ENCODE assay signal across 19 cellular contexts in the genomic region with DNA sequence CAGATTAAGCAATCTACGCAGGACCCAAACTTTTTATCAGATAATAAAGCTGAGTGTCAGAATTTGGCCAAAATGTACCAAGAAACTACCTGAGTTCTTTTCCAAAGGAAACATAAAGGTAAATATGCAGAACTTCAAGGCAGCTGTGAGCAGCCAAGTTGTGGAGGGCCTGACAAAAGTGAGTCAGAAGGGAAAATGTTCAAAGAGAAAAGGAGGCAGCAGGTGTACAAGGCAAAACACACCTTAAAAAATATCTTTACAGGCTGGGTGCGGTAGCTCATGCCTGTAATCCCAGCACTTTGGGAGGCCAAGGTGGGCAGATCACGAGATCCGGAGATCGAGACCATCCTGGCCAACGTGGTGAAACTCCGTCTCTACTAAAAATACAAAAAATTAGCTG. TPM values are rescaled to one million over a fixed set of nuclear protein-coding genes. Genes with fewer than 3 reads are reported as not detected.
DNase-seq lines count a peak whose midpoint lies in the region; ATAC-seq, FAIRE-seq and TF ChIP-seq lines count a peak whose summit lies in the region.
"Had no signal": no experiment of that assay in that cellular context is flagged by ENCODE, and none has a peak within 500 bp of the region (broad histone marks: within the 10 kb centered on the region; RNA-seq: fewer than 3 reads in every experiment).

No MANE protein-coding gene starts in this region.

- peaks cover 18% of the 10 kb centered on the region for H3K36me3 Mint-ChIP-seq in progenitor cell of endocrine pancreas (ENCODE audit: insufficient read depth)

- peaks cover 91% of the 10 kb centered on the region for H3K79me2 ChIP-seq in PC-9 (ENCODE audit: low read depth)

- no peaks in the 10 kb centered on the region for H3K27me3 Mint-ChIP-seq in progenitor cell of endocrine pancreas
- H3K27me3 Mint-ChIP-seq: CD4-positive, alpha-beta memory T cell had no signal

- peaks cover 12% of the 10 kb centered on the region for H3K4me1 Mint-ChIP-seq in progenitor cell of endocrine pancreas (ENCODE audit: low read depth)

- TF ChIP-seq EP300 in A549 (IDR thresholded peaks at IDR 0.05), result no peak

- H3K4me1 ChIP-seq in A549, result peaks cover 45% of the 10 kb centered on the region
- peaks cover 7 to 8% of the 10 kb centered on the region in 2 donors for H3K4me1 ChIP-seq in left lung
- H3K4me1 ChIP-seq in PC-9 (replicated peaks; ENCODE audit: insufficient read depth), result no peaks in the 10 kb centered on the region; the same call in 1 of the 2 replicates

- H3K4me3 ChIP-seq in A549, result no peak overlapping the region
- no peak overlapping the region for H3K4me3 ChIP-seq in SK-N-MC
- no peak overlapping the region for H3K4me3 ChIP-seq in left lung
- H3K4me3 ChIP-seq in PC-9, result no peak overlapping the region
- H3K4me3 ChIP-seq: GM23248 had no signal

- H3K27ac ChIP-seq in A549 (no peak overlapping the region), SK-N-MC (peak overlapping the region; percentile 43), left lung (no peak overlapping the region), PC-9 (no peak overlapping the region)

- no peak for TF ChIP-seq RAD21 in A549 (conservative IDR thresholded peaks at IDR 0.05 in 1 of 2, IDR thresholded peaks at IDR 0.05 in 1 of 2)

- H3K9ac ChIP-seq in SK-N-MC (ENCODE audit: insufficient read length), result no peak overlapping the region

- H3K4me3 Mint-ChIP-seq in progenitor cell of endocrine pancreas (ENCODE audit: low read depth), result no peak overlapping the region
- H3K4me3 Mint-ChIP-seq: CD4-positive, alpha-beta memory T cell had no signal

- ATAC-seq in A549 (no peak), left lung (peak; percentile 32), GM21717 (IDR thresholded peaks at IDR 0.05; ENCODE audit: unreplicated experiment) (no peak)
- ATAC-seq: HCT116 had no signal

- POLR2A ChIA-PET in A549 (lab: Yijun Ruan, JAX) (no interaction called here), PC-9 (lab: Charles Lee; ENCODE audit: unreplicated experiment) (no interaction called here)

- no peaks in the 10 kb centered on the region for H3K9me2 ChIP-seq in PC-9 (ENCODE audit: insufficient read depth)

- no peak overlapping the region for H2AFZ ChIP-seq in PC-9
- H2AFZ ChIP-seq: GM23248 had no signal

- DNase-seq in A549 (ENCODE audit: low read depth in 1 of 2, low spot score in 1 of 2), result no peak
- DNase-seq in SK-N-MC (ENCODE audit: low read depth, low spot score), result no peak
- no peak for DNase-seq in left lung
- DNase-seq in progenitor cell of endocrine pancreas (ENCODE audit: low spot score, unreplicated experiment), result no peak
- DNase-seq in PC-9, result no peak
- no peak for DNase-seq in NCI-H446 treated with DMSO at 0.1 percent for 48 hours (lab: John Stamatoyannopoulos, UW)
- DNase-seq: CD4-positive, alpha-beta memory T cell; GF-D8; GM23248; NCI-H1105 treated with DMSO at 0.1 percent for 48 hours; NCI-H1694; NCI-H2081 treated with DMSO at 0.1 percent for 48 hours; NCI-H748 treated with DMSO at 0.1 percent for 48 hours; NK-92 treated with Interleukin-12 subunit alpha and Interleukin-12 subunit beta, amount 100 ng/mL, for 24 hours; RPMI8226; SIG-M5 had no signal

- H4K20me1 ChIP-seq in PC-9 (ENCODE audit: insufficient read depth), result no peaks in the 10 kb centered on the region; the same call in 1 of the 2 replicates

- H3K27me3 ChIP-seq in left lung, result no peaks in the 10 kb centered on the region
- no peaks in the 10 kb centered on the region for H3K27me3 ChIP-seq in PC-9 (ENCODE audit: insufficient read depth, low read depth)

- no peak overlapping the region for H3K4me2 ChIP-seq in A549
- no peak overlapping the region for H3K4me2 ChIP-seq in PC-9

- CTCF ChIA-PET in A549 (lab: Yijun Ruan, JAX), result interaction anchor here (0.9 to 20.6 kb wide), 11 partner anchors 12 to 199 kb away, joined by 3 to 186 read pairs (median 5); a partner anchor contains a TSS
- CTCF ChIA-PET in PC-9 (lab: Charles Lee), result no interaction called here

- BruUV-seq in PC-9 (replicated peaks; lab: Mats Ljungman, UMichigan), result no TSS peak

- H3K27ac Mint-ChIP-seq in progenitor cell of endocrine pancreas, result peak overlapping the region; percentile 65

- TF ChIP-seq CTCF in A549 (IDR thresholded peaks at IDR 0.05) (no peak), left lung (IDR thresholded peaks at IDR 0.05) (no peak), progenitor cell of endocrine pancreas (IDR thresholded peaks at IDR 0.05; ENCODE audit: unreplicated experiment) (no peak), PC-9 (conservative IDR thresholded peaks at IDR 0.05) (no peak)

- TF ChIP-seq POLR2A in A549 (IDR thresholded peaks at IDR 0.05; ENCODE audit: low read length), result no peak

- no peak for FAIRE-seq in A549 (lab: Jason Lieb, UNC)
- FAIRE-seq: A204.1 had no signal

- WGBS in A549 (ENCODE audit: missing lambda C conversion rate), result 95% methylated on average over 7 of the region's 7 CpGs

- peaks cover 17% of the 10 kb centered on the region for H3K36me3 ChIP-seq in SK-N-MC (ENCODE audit: insufficient read depth, low read length)
- H3K36me3 ChIP-seq in left lung, result no peaks in the 10 kb centered on the region
- peaks cover 10% of the 10 kb centered on the region; the same call in 1 of the 2 replicates for H3K36me3 ChIP-seq in PC-9 (ENCODE audit: low read depth)

- H3K9me3 Mint-ChIP-seq in progenitor cell of endocrine pancreas (ENCODE audit: low read depth), result peaks cover 5% of the 10 kb centered on the region
- H3K9me3 Mint-ChIP-seq: CD4-positive, alpha-beta memory T cell had no signal

- H3K9me3 ChIP-seq in A549 (no peaks in the 10 kb centered on the region), SK-N-MC (ENCODE audit: low read depth, low read length) (no peaks in the 10 kb centered on the region; the same call in 1 of the 2 replicates), left lung (no peaks in the 10 kb centered on the region), PC-9 (ENCODE audit: insufficient read depth, low read depth) (peaks cover 3% of the 10 kb centered on the region; the same call in 1 of the 2 replicates)

- intact Hi-C loops in left lung (cut with DNase I), result no loop called here
- intact Hi-C loops in PC-9 (cut with micrococcal nuclease; ENCODE audit: unreplicated experiment), result no loop called here

- peaks cover 15% of the 10 kb centered on the region; the same call in 1 of the 2 replicates for H3F3A ChIP-seq in PC-9 (ENCODE audit: insufficient read depth, low read depth)

TF ChIP-seq in A549, 52 proteins besides CTCF, POLR2A, EP300 and RAD21:
- TF ChIP-seq MAFK (IDR thresholded peaks at IDR 0.05; ENCODE audit: partially characterized antibody), result peak; percentile 30
- no peak for TF ChIP-seq MYC (IDR thresholded peaks at IDR 0.05; ENCODE audit: borderline replicate concordance, low read length)

RNA-seq across cellular contexts. Expression of a gene that starts 7.0 kb away (rescaled TPM):
- 27.9 and 52.4 TPM in 2 replicates for polyA plus RNA-seq in A549 (2011; rRNA removed)
- polyA plus RNA-seq in A549 (2012; cell fraction: cytosol; rRNA removed), result 8.6 and 10.8 TPM in 2 replicates
- polyA plus RNA-seq in A549 (2012; cell fraction: nucleus; rRNA removed), result 28.6 and 58.2 TPM in 2 replicates
- 21.4 to 26.0 TPM (median 22.6 TPM) in 3 replicates for polyA plus RNA-seq in A549 (2017; fragmentation: RNase III; extraction: RNeasy Plus Mini Kit Qiagen cat#74134 plus additional on column Dnase treatment)
- 164 and 170 TPM in 2 replicates for polyA minus RNA-seq in A549 (2011; rRNA and poly(A)+ RNA removed)
- total RNA-seq in left lung, result 10 to 100 TPM; 65.9 to 67.8 TPM
- total RNA-seq in progenitor cell of endocrine pancreas, result 173 and 174 TPM in 2 replicates
- total RNA-seq in PC-9 (2021), result 42.6 and 52.5 TPM in 2 replicates
